18 cellular contexts compared by ENCODE assay signal in genomic region chr13:54841682-54842081, GRCh38.
DNase-seq lines count a peak whose midpoint lies in the region; ATAC-seq and TF ChIP-seq lines count a peak whose summit lies in the region.
"Had no signal": no experiment of that assay in that cellular context is flagged by ENCODE, and none has a peak within 500 bp of the region (broad histone marks: within the 10 kb centered on the region; RNA-seq: fewer than 3 reads in every experiment).

No MANE protein-coding gene starts in this region.

- H3K9me3 ChIP-seq in smooth muscle cell (replicated peaks; ENCODE audit: low read depth) = no peaks in the 10 kb centered on the region
- H3K9me3 ChIP-seq: BLaER1 treated with 17β-estradiol and CSF1 and Interleukin-3, amounts not matched to agents 10 nM and 100 nM had no signal

- no peaks in the 10 kb centered on the region for H3K36me3 Mint-ChIP-seq in activated T-helper 1 cell treated with anti-CD3 and anti-CD28 coated beads, Interleukin-12 subunit alpha, Interleukin-12 subunit beta, Interleukin-2, Interleukin-4 antibody, amounts not matched to agents 30 ng/mL and 10 ng/mL and 1 ng/mL, durations not matched to agents 14 hours and 24 hours and 36 hours (ENCODE audit: low read depth)

- no peak overlapping the region for H3K27ac ChIP-seq in smooth muscle cell (ENCODE audit: low read depth)
- H3K27ac ChIP-seq: 22Rv1; BLaER1 treated with 17β-estradiol and CSF1 and Interleukin-3, amounts not matched to agents 10 nM and 100 nM; HL-60 had no signal

- H3K4me1 ChIP-seq in smooth muscle cell (ENCODE audit: low read depth) = peaks cover 4% of the 10 kb centered on the region
- H3K4me1 ChIP-seq: BLaER1 treated with 17β-estradiol and CSF1 and Interleukin-3, amounts not matched to agents 10 nM and 100 nM had no signal

- peak; percentile 88 for ATAC-seq in esophagus mucosa
- ATAC-seq: GM12878 had no signal

- H3K27ac Mint-ChIP-seq in activated T-helper 1 cell treated with anti-CD3 and anti-CD28 coated beads, Interleukin-12 subunit alpha, Interleukin-12 subunit beta, Interleukin-2, Interleukin-4 antibody, amounts not matched to agents 30 ng/mL and 10 ng/mL and 1 ng/mL, durations not matched to agents 14 hours and 24 hours and 36 hours = no peak overlapping the region
- H3K27ac Mint-ChIP-seq: CD4-positive, alpha-beta T cell; HFFc6 had no signal

- H2AFZ ChIP-seq in smooth muscle cell (ENCODE audit: low read depth) = no peak overlapping the region

- H3F3A ChIP-seq in smooth muscle cell (ENCODE audit: low read depth) = no peaks in the 10 kb centered on the region

- DNase-seq in NOMO-1 treated with DMSO at 0.1 percent for 48 hours (lab: John Stamatoyannopoulos, UW; ENCODE audit: unreplicated experiment) (peak; percentile 11), NOMO-1 treated with dmso at 0.1 percent for 144 hours (lab: John Stamatoyannopoulos, UW; ENCODE audit: unreplicated experiment) (no peak), MV-4-11 (lab: John Stamatoyannopoulos, UW) (peak; percentile 1), smooth muscle cell (lab: John Stamatoyannopoulos, UW; ENCODE audit: unreplicated experiment) (no peak), HK-2 (ENCODE audit: unreplicated experiment) (no peak)
- no peak for DNase-seq in activated T-helper 1 cell treated with anti-CD3 and anti-CD28 coated beads, Interleukin-12 subunit alpha, Interleukin-12 subunit beta, Interleukin-2, Interleukin-4 antibody, amounts not matched to agents 30 ng/mL and 10 ng/mL and 1 ng/mL, durations not matched to agents 14 hours and 24 hours and 36 hours (ENCODE audit: low spot score)
- DNase-seq: ACHN; Calu3; CD4-positive, alpha-beta T cell; DMS79; GOT3; HCEC 1CT; HFFc6 had no signal

- no peaks in the 10 kb centered on the region for H3K27me3 ChIP-seq in smooth muscle cell (ENCODE audit: low read depth)
- H3K27me3 ChIP-seq: BLaER1 treated with 17β-estradiol and CSF1 and Interleukin-3, amounts not matched to agents 10 nM and 100 nM had no signal

- peak overlapping the region; percentile 22 for H3K4me2 ChIP-seq in smooth muscle cell
- H3K4me2 ChIP-seq: BLaER1 treated with 17β-estradiol and CSF1 and Interleukin-3, amounts not matched to agents 10 nM and 100 nM had no signal

- intact Hi-C loops in activated T-helper 1 cell treated with anti-CD3 and anti-CD28 coated beads, Interleukin-12 subunit alpha, Interleukin-12 subunit beta, Interleukin-2, Interleukin-4 antibody, amounts not matched to agents 30 ng/mL and 10 ng/mL and 1 ng/mL, durations not matched to agents 14 hours and 24 hours and 36 hours (cut with micrococcal nuclease) = no loop called here

- H3K4me3 ChIP-seq in smooth muscle cell = no peak overlapping the region
- H3K4me3 ChIP-seq: BLaER1 treated with 17β-estradiol and CSF1 and Interleukin-3, amounts not matched to agents 10 nM and 100 nM; GM12878 had no signal

- H3K9me3 Mint-ChIP-seq in activated T-helper 1 cell treated with anti-CD3 and anti-CD28 coated beads, Interleukin-12 subunit alpha, Interleukin-12 subunit beta, Interleukin-2, Interleukin-4 antibody, amounts not matched to agents 30 ng/mL and 10 ng/mL and 1 ng/mL, durations not matched to agents 14 hours and 24 hours and 36 hours = peaks cover 12% of the 10 kb centered on the region

- H3K9ac ChIP-seq in smooth muscle cell (ENCODE audit: low read depth) = no peak overlapping the region
- H3K9ac ChIP-seq: BLaER1 treated with 17β-estradiol and CSF1 and Interleukin-3, amounts not matched to agents 10 nM and 100 nM had no signal

- no peaks in the 10 kb centered on the region for H3K4me1 Mint-ChIP-seq in activated T-helper 1 cell treated with anti-CD3 and anti-CD28 coated beads, Interleukin-12 subunit alpha, Interleukin-12 subunit beta, Interleukin-2, Interleukin-4 antibody, amounts not matched to agents 30 ng/mL and 10 ng/mL and 1 ng/mL, durations not matched to agents 14 hours and 24 hours and 36 hours (ENCODE audit: low read depth)

- no peaks in the 10 kb centered on the region for H3K27me3 Mint-ChIP-seq in activated T-helper 1 cell treated with anti-CD3 and anti-CD28 coated beads, Interleukin-12 subunit alpha, Interleukin-12 subunit beta, Interleukin-2, Interleukin-4 antibody, amounts not matched to agents 30 ng/mL and 10 ng/mL and 1 ng/mL, durations not matched to agents 14 hours and 24 hours and 36 hours (ENCODE audit: insufficient read depth)
- H3K27me3 Mint-ChIP-seq: CD4-positive, alpha-beta T cell had no signal

- TF ChIP-seq CTCF in smooth muscle cell (IDR thresholded peaks at IDR 0.05; ENCODE audit: borderline replicate concordance, insufficient read depth, poor library complexity, severe bottlenecking) = no peak

- H3K4me3 Mint-ChIP-seq in activated T-helper 1 cell treated with anti-CD3 and anti-CD28 coated beads, Interleukin-12 subunit alpha, Interleukin-12 subunit beta, Interleukin-2, Interleukin-4 antibody, amounts not matched to agents 30 ng/mL and 10 ng/mL and 1 ng/mL, durations not matched to agents 14 hours and 24 hours and 36 hours = no peak overlapping the region
- H3K4me3 Mint-ChIP-seq: CD4-positive, alpha-beta T cell; HFFc6 had no signal

- no peaks in the 10 kb centered on the region for H3K36me3 ChIP-seq in smooth muscle cell (ENCODE audit: low read depth)
- H3K36me3 ChIP-seq: BLaER1 treated with 17β-estradiol and CSF1 and Interleukin-3, amounts not matched to agents 10 nM and 100 nM had no signal

- no peaks in the 10 kb centered on the region for H4K20me1 ChIP-seq in smooth muscle cell (ENCODE audit: low read depth)
- H4K20me1 ChIP-seq: BLaER1 treated with 17β-estradiol and CSF1 and Interleukin-3, amounts not matched to agents 10 nM and 100 nM had no signal

- H3K79me2 ChIP-seq in smooth muscle cell (ENCODE audit: low read depth) = no peaks in the 10 kb centered on the region

Comparison
In these comparisons a context has a peak if more than half of its experiments do, and no peak if none do; other contexts are left out.
1. DNase-seq: peak in NOMO-1 treated with DMSO at 0.1 percent for 48 hours (single experiment) and MV-4-11 (single experiment); none in NOMO-1 treated with dmso at 0.1 percent for 144 hours (single experiment), smooth muscle cell (single experiment), activated T-helper 1 cell treated with anti-CD3 and anti-CD28 coated beads, Interleukin-12 subunit alpha, Interleukin-12 subunit beta, Interleukin-2, Interleukin-4 antibody, amounts not matched to agents 30 ng/mL and 10 ng/mL and 1 ng/mL, durations not matched to agents 14 hours and 24 hours and 36 hours (single experiment) and HK-2 (single experiment).